In genomic region chr20:45782890-45783289, GRCh38 we compare ENCODE assay signal across 10 cellular contexts. TPM values are rescaled to one million over a fixed set of nuclear protein-coding genes. Genes with fewer than 3 reads are reported as not detected.
A peak's percentile ranks its signal among the peaks of the same experiment; 100 is the strongest.
DNase-seq lines count a peak whose midpoint lies in the region; ATAC-seq lines count a peak whose summit lies in the region.
"Had no signal": no experiment of that assay in that cellular context is flagged by ENCODE, and none has a peak within 500 bp of the region (broad histone marks: within the 10 kb centered on the region; RNA-seq: fewer than 3 reads in every experiment).

No MANE protein-coding gene starts in this region.

- no peaks in the 10 kb centered on the region for H3K36me3 Mint-ChIP-seq in activated CD4-positive, alpha-beta T cell treated with anti-CD3 and anti-CD28 coated beads, Interleukin-2, amount 10 ng/mL, durations not matched to agents 24 days and 14 days (ENCODE audit: low read depth)
- H3K36me3 Mint-ChIP-seq in activated CD8-positive, alpha-beta T cell treated with anti-CD3 and anti-CD28 coated beads, Interleukin-2, amount 10 ng/mL, durations not matched to agents 7 days and 5 days (ENCODE audit: low read depth): no peaks in the 10 kb centered on the region

- H3K4me3 Mint-ChIP-seq in activated CD4-positive, alpha-beta T cell treated with anti-CD3 and anti-CD28 coated beads, Interleukin-2, amount 10 ng/mL, durations not matched to agents 24 days and 14 days: no peak overlapping the region
- no peak overlapping the region for H3K4me3 Mint-ChIP-seq in activated CD8-positive, alpha-beta T cell treated with anti-CD3 and anti-CD28 coated beads, Interleukin-2, amount 10 ng/mL, durations not matched to agents 7 days and 5 days

- peak; percentile 70 for ATAC-seq in activated CD8-positive, alpha-beta T cell treated with anti-CD3 and anti-CD28 coated beads, Interleukin-2, amount 10 ng/mL, durations not matched to agents 7 days and 5 days
- peak; percentile 53 for ATAC-seq in stimulated activated naive CD8-positive, alpha-beta T cell treated with anti-CD3 and anti-CD28 coated beads, Interleukin-15, Interleukin-2, amounts not matched to agents 100 U/mL and 50 U/mL, for 24 hours
- ATAC-seq: lower lobe of right lung had no signal

- H3K27me3 Mint-ChIP-seq in activated CD4-positive, alpha-beta T cell treated with anti-CD3 and anti-CD28 coated beads, Interleukin-2, amount 10 ng/mL, durations not matched to agents 24 days and 14 days: no peaks in the 10 kb centered on the region
- H3K27me3 Mint-ChIP-seq in activated CD8-positive, alpha-beta T cell treated with anti-CD3 and anti-CD28 coated beads, Interleukin-2, amount 10 ng/mL, durations not matched to agents 7 days and 5 days (ENCODE audit: low read depth): peaks cover 6% of the 10 kb centered on the region

- CTCF ChIA-PET in activated CD8-positive, alpha-beta T cell treated with anti-CD3 and anti-CD28 coated beads, Interleukin-2, amount 10 ng/mL, durations not matched to agents 7 days and 5 days (lab: Charles Lee): interaction anchor here (1.2 to 1.9 kb wide), 4 partner anchors 9 to 338 kb away, joined by 3 to 12 read pairs (median 5); partner anchors contain the start of genes DNTTIP1 and WFDC3

- POLR2A ChIA-PET in activated CD8-positive, alpha-beta T cell treated with anti-CD3 and anti-CD28 coated beads, Interleukin-2, amount 10 ng/mL, durations not matched to agents 7 days and 5 days (lab: Charles Lee): interaction anchor here (0.6 kb wide), 1 partner anchor 24 kb away, joined by 4 read pairs; no protein-coding TSS in a partner anchor

- DNase-seq in activated CD4-positive, alpha-beta T cell treated with anti-CD3 and anti-CD28 coated beads, Interleukin-2, amount 10 ng/mL, durations not matched to agents 24 days and 14 days: peak; percentile 66
- DNase-seq in activated CD4-positive, alpha-beta T cell treated with anti-CD3 and anti-CD28 coated beads, Interleukin-2, amount 50 U/mL, for 48 hours: no peak
- peak; percentile 25 for DNase-seq in activated CD8-positive, alpha-beta T cell treated with anti-CD3 and anti-CD28 coated beads, Interleukin-2, amount 10 ng/mL, durations not matched to agents 7 days and 5 days
- DNase-seq in stimulated activated naive CD8-positive, alpha-beta T cell treated with anti-CD3 and anti-CD28 coated beads, Interleukin-15, Interleukin-2, amounts not matched to agents 100 U/mL and 50 U/mL, for 24 hours: no peak
- DNase-seq in NCI-H2107 (lab: John Stamatoyannopoulos, UW) (no peak), occipital lobe (lab: John Stamatoyannopoulos, UW) (no peak)
- DNase-seq: foreskin melanocyte, lower lobe of right lung, NCI-H1930, SHP77 had no signal

- no peaks in the 10 kb centered on the region for H3K9me3 Mint-ChIP-seq in activated CD4-positive, alpha-beta T cell treated with anti-CD3 and anti-CD28 coated beads, Interleukin-2, amount 10 ng/mL, durations not matched to agents 24 days and 14 days
- H3K9me3 Mint-ChIP-seq in activated CD8-positive, alpha-beta T cell treated with anti-CD3 and anti-CD28 coated beads, Interleukin-2, amount 10 ng/mL, durations not matched to agents 7 days and 5 days (ENCODE audit: insufficient read depth): no peaks in the 10 kb centered on the region

- H3K27ac Mint-ChIP-seq in activated CD4-positive, alpha-beta T cell treated with anti-CD3 and anti-CD28 coated beads, Interleukin-2, amount 10 ng/mL, durations not matched to agents 24 days and 14 days: peak overlapping the region; percentile 54
- peak overlapping the region; percentile 41 for H3K27ac Mint-ChIP-seq in activated CD8-positive, alpha-beta T cell treated with anti-CD3 and anti-CD28 coated beads, Interleukin-2, amount 10 ng/mL, durations not matched to agents 7 days and 5 days

- peaks cover 28% of the 10 kb centered on the region for H3K4me1 Mint-ChIP-seq in activated CD4-positive, alpha-beta T cell treated with anti-CD3 and anti-CD28 coated beads, Interleukin-2, amount 10 ng/mL, durations not matched to agents 24 days and 14 days
- H3K4me1 Mint-ChIP-seq in activated CD8-positive, alpha-beta T cell treated with anti-CD3 and anti-CD28 coated beads, Interleukin-2, amount 10 ng/mL, durations not matched to agents 7 days and 5 days (ENCODE audit: low read depth): peaks cover 32% of the 10 kb centered on the region

- intact Hi-C loops in activated CD4-positive, alpha-beta T cell treated with anti-CD3 and anti-CD28 coated beads, Interleukin-2, amount 10 ng/mL, durations not matched to agents 24 days and 14 days (cut with micrococcal nuclease): no loop called here

RNA-seq across cellular contexts. Expression of gene WFDC3, which starts 8.8 kb away (rescaled TPM):
- total RNA-seq in activated CD4-positive, alpha-beta T cell treated with anti-CD3 and anti-CD28 coated beads, Interleukin-2, amount 10 ng/mL, durations not matched to agents 24 days and 14 days: not detected in 2 replicates
- not detected for total RNA-seq in activated CD8-positive, alpha-beta T cell treated with anti-CD3 and anti-CD28 coated beads, Interleukin-2, amount 10 ng/mL, durations not matched to agents 7 days and 5 days
- total RNA-seq in occipital lobe: not detected

RNA-seq across cellular contexts. Expression of gene DNTTIP1, which starts 8.9 kb away (rescaled TPM):
- total RNA-seq in activated CD4-positive, alpha-beta T cell treated with anti-CD3 and anti-CD28 coated beads, Interleukin-2, amount 10 ng/mL, durations not matched to agents 24 days and 14 days: 31.9 and 35.3 TPM in 2 replicates
- 10 to 100 TPM; 34.7 to 34.8 TPM for total RNA-seq in activated CD8-positive, alpha-beta T cell treated with anti-CD3 and anti-CD28 coated beads, Interleukin-2, amount 10 ng/mL, durations not matched to agents 7 days and 5 days
- total RNA-seq in occipital lobe: 9.2 TPM

RNA-seq across cellular contexts. Expression of gene UBE2C, which starts 29.6 kb away (rescaled TPM):
- 113 and 115 TPM in 2 replicates for total RNA-seq in activated CD4-positive, alpha-beta T cell treated with anti-CD3 and anti-CD28 coated beads, Interleukin-2, amount 10 ng/mL, durations not matched to agents 24 days and 14 days
- 100 to 1,000 TPM; 251 to 261 TPM for total RNA-seq in activated CD8-positive, alpha-beta T cell treated with anti-CD3 and anti-CD28 coated beads, Interleukin-2, amount 10 ng/mL, durations not matched to agents 7 days and 5 days
- total RNA-seq in occipital lobe: 6.9 TPM

RNA-seq across cellular contexts. Expression of gene TNNC2, which starts 44.2 kb away (rescaled TPM):
- total RNA-seq in activated CD4-positive, alpha-beta T cell treated with anti-CD3 and anti-CD28 coated beads, Interleukin-2, amount 10 ng/mL, durations not matched to agents 24 days and 14 days: not detected in 2 replicates
- total RNA-seq in activated CD8-positive, alpha-beta T cell treated with anti-CD3 and anti-CD28 coated beads, Interleukin-2, amount 10 ng/mL, durations not matched to agents 7 days and 5 days: not detected
- 1.2 TPM for total RNA-seq in occipital lobe
- total RNA-seq: lower lobe of right lung had no signal

RNA-seq across cellular contexts. Expression of gene SNX21, which starts 50.7 kb away (rescaled TPM):
- 0.47 and 0.89 TPM in 2 replicates for total RNA-seq in activated CD4-positive, alpha-beta T cell treated with anti-CD3 and anti-CD28 coated beads, Interleukin-2, amount 10 ng/mL, durations not matched to agents 24 days and 14 days
- 1 to 10 TPM; 1.6 to 1.7 TPM for total RNA-seq in activated CD8-positive, alpha-beta T cell treated with anti-CD3 and anti-CD28 coated beads, Interleukin-2, amount 10 ng/mL, durations not matched to agents 7 days and 5 days
- 22.8 TPM for total RNA-seq in occipital lobe

Comparison
In these comparisons a context has a peak if more than half of its experiments do, and no peak if none do; other contexts are left out.
1. DNase-seq: peak in activated CD4-positive, alpha-beta T cell treated with anti-CD3 and anti-CD28 coated beads, Interleukin-2, amount 10 ng/mL, durations not matched to agents 24 days and 14 days (single experiment) and activated CD8-positive, alpha-beta T cell treated with anti-CD3 and anti-CD28 coated beads, Interleukin-2, amount 10 ng/mL, durations not matched to agents 7 days and 5 days (single experiment); none in activated CD4-positive, alpha-beta T cell treated with anti-CD3 and anti-CD28 coated beads, Interleukin-2, amount 50 U/mL, for 48 hours (0 of 2), stimulated activated naive CD8-positive, alpha-beta T cell treated with anti-CD3 and anti-CD28 coated beads, Interleukin-15, Interleukin-2, amounts not matched to agents 100 U/mL and 50 U/mL, for 24 hours (single experiment), NCI-H2107 (single experiment) and occipital lobe (single experiment).
2. RNA of gene UBE2C, which starts 29.6 kb away (total RNA-seq): 251 to 261 TPM in activated CD8-positive, alpha-beta T cell treated with anti-CD3 and anti-CD28 coated beads, Interleukin-2, amount 10 ng/mL, durations not matched to agents 7 days and 5 days and 113 to 115 TPM in activated CD4-positive, alpha-beta T cell treated with anti-CD3 and anti-CD28 coated beads, Interleukin-2, amount 10 ng/mL, durations not matched to agents 24 days and 14 days; 6.9 TPM in occipital lobe (single experiment); every median in the first group is over 10 times any median in the second.